ENCODE assay signal across 16 cellular contexts in genomic region chr6:125230674-125231073, GRCh38.
DNase-seq lines count a peak whose midpoint lies in the region; ATAC-seq, FAIRE-seq and TF ChIP-seq lines count a peak whose summit lies in the region.
"Had no signal": no experiment of that assay in that cellular context is flagged by ENCODE, and none has a peak within 500 bp of the region (broad histone marks: within the 10 kb centered on the region; RNA-seq: fewer than 3 reads in every experiment).

No MANE protein-coding gene starts in this region.

- intact Hi-C loops in gastrocnemius medialis (cut with DNase I; ENCODE audit: low total_unique reads), result loop anchor here (5.0 kb wide), 1 partner anchor 62 kb away; no protein-coding TSS in a partner anchor

- peak; percentile 73 for DNase-seq in AG10803 (ENCODE audit: low read depth)
- DNase-seq in NCI-H82 (lab: John Stamatoyannopoulos, UW), result peak; percentile 63
- DNase-seq in mesothelial cell of epicardium (ENCODE audit: low spot score in 2 of 2, unreplicated experiment in 2 of 2), result no peak
- no peak for DNase-seq in gastrocnemius medialis
- DNase-seq in GM12892 (ENCODE audit: insufficient read length), result no peak
- DNase-seq in NK-92 (lab: John Stamatoyannopoulos, UW; ENCODE audit: unreplicated experiment), result no peak
- DNase-seq: 8988T; CD8-positive, alpha-beta T cell; COR-L47; DND-41; GF-D8 had no signal

- no peaks in the 10 kb centered on the region for H3K9me3 ChIP-seq in gastrocnemius medialis
- H3K9me3 ChIP-seq: BLaER1 treated with 17β-estradiol and CSF1 and Interleukin-3, amounts not matched to agents 10 nM and 100 nM had no signal

- no peaks in the 10 kb centered on the region for H3K27me3 ChIP-seq in gastrocnemius medialis
- H3K27me3 ChIP-seq: BLaER1 treated with 17β-estradiol and CSF1 and Interleukin-3, amounts not matched to agents 10 nM and 100 nM had no signal

- no peaks in the 10 kb centered on the region for H3K36me3 ChIP-seq in gastrocnemius medialis
- H3K36me3 ChIP-seq: BLaER1 treated with 17β-estradiol and CSF1 and Interleukin-3, amounts not matched to agents 10 nM and 100 nM had no signal

- no peak overlapping the region for H3K4me3 Mint-ChIP-seq in mesothelial cell of epicardium
- H3K4me3 Mint-ChIP-seq: CD8-positive, alpha-beta T cell had no signal

- ATAC-seq in gastrocnemius medialis (no peak), HG02884 (IDR thresholded peaks at IDR 0.05; ENCODE audit: unreplicated experiment) (no peak)
- ATAC-seq: CD8-positive, alpha-beta T cell; HCT116 had no signal

- in situ Hi-C loops in gastrocnemius medialis (cut with MboI; ENCODE audit: low sequenced_read_pairs in 4 of 4), result no loop called here

- peaks cover 57 to 62% of the 10 kb centered on the region in 2 donors for H3K4me1 ChIP-seq in gastrocnemius medialis
- H3K4me1 ChIP-seq: BLaER1 treated with 17β-estradiol and CSF1 and Interleukin-3, amounts not matched to agents 10 nM and 100 nM had no signal

- no peak for FAIRE-seq in GM12892 (lab: Jason Lieb, UNC)
- FAIRE-seq: H54 had no signal

- peaks cover 80% of the 10 kb centered on the region for H3K4me1 Mint-ChIP-seq in mesothelial cell of epicardium

- H3K4me3 ChIP-seq in AG10803 (ENCODE audit: low read length) (no peak overlapping the region), gastrocnemius medialis (no peak overlapping the region)
- H3K4me3 ChIP-seq: BLaER1 treated with 17β-estradiol and CSF1 and Interleukin-3, amounts not matched to agents 10 nM and 100 nM had no signal

- H3K27me3 Mint-ChIP-seq in mesothelial cell of epicardium (ENCODE audit: low read depth), result no peaks in the 10 kb centered on the region

- TF ChIP-seq POLR2A in gastrocnemius medialis (IDR thresholded peaks at IDR 0.05) (no peak), GM12892 (IDR thresholded peaks at IDR 0.05; ENCODE audit: low read depth, low read length) (no peak)

- peak overlapping the region; percentile 94 for H3K27ac Mint-ChIP-seq in mesothelial cell of epicardium
- H3K27ac Mint-ChIP-seq: CD8-positive, alpha-beta T cell had no signal

- no peaks in the 10 kb centered on the region for H3K36me3 Mint-ChIP-seq in mesothelial cell of epicardium
- H3K36me3 Mint-ChIP-seq: CD8-positive, alpha-beta T cell had no signal

- no peaks in the 10 kb centered on the region for H3K9me3 Mint-ChIP-seq in mesothelial cell of epicardium
- H3K9me3 Mint-ChIP-seq: CD8-positive, alpha-beta T cell had no signal

- H3K27ac ChIP-seq in gastrocnemius medialis, result peak overlapping the region; percentile 63 to 82 (median 76)
- H3K27ac ChIP-seq: BLaER1 treated with 17β-estradiol and CSF1 and Interleukin-3, amounts not matched to agents 10 nM and 100 nM; KMS-11 had no signal

- TF ChIP-seq CTCF in AG10803 (conservative IDR thresholded peaks at IDR 0.05; ENCODE audit: low read length) (no peak), mesothelial cell of epicardium (IDR thresholded peaks at IDR 0.05; ENCODE audit: unreplicated experiment) (no peak), gastrocnemius medialis (IDR thresholded peaks at IDR 0.05 in 4 of 5, conservative IDR thresholded peaks at IDR 0.05 in 1 of 5) (no peak)

Comparison
In these comparisons a context has a peak if more than half of its experiments do, and no peak if none do; other contexts are left out.
1. DNase-seq: peak in AG10803 (single experiment) and NCI-H82 (single experiment); none in mesothelial cell of epicardium (0 of 2), gastrocnemius medialis (0 of 2), GM12892 (single experiment) and NK-92 (single experiment).